In genomic region chr20:57444394-57445048, GRCh38 we compare ENCODE assay signal across 1 cellular context.
TF ChIP-seq lines count a peak whose summit lies in the region.

No MANE protein-coding gene starts in this region.

TF ChIP-seq in K562, 482 proteins besides CTCF, POLR2A, EP300 and RAD21 (continued from another document):
- TF ChIP-seq ATF3 (IDR thresholded peaks at IDR 0.05) (peak; percentile 48), ATF3 (CRISPR knock-in tag; conservative IDR thresholded peaks at IDR 0.05) (no peak), ZNF277 (CRISPR knock-in tag; IDR thresholded peaks at IDR 0.05; ENCODE audit: borderline replicate concordance) (no peak), ATF1 (CRISPR knock-in tag; IDR thresholded peaks at IDR 0.05) (no peak), ATF1 (tag; IDR thresholded peaks at IDR 0.05) (0 out of 2 replicates have a peak, but pooled peaks have one; percentile 27), GABPB2 (CRISPR knock-in tag; conservative IDR thresholded peaks at IDR 0.05) (no peak), POLR3A (IDR thresholded peaks at IDR 0.05; ENCODE audit: borderline replicate concordance, extremely low read depth, insufficient read depth, insufficient read length) (no peak), CHCHD3 (CRISPR knock-in tag; IDR thresholded peaks at IDR 0.05) (no peak), SIX5 (IDR thresholded peaks at IDR 0.05; ENCODE audit: borderline replicate concordance in 1 of 2, insufficient read depth in 1 of 2, low read depth in 1 of 2, low read length in 2 of 2) (no peak), PRPF4 (IDR thresholded peaks at IDR 0.05; ENCODE audit: insufficient read depth, low read depth, low read length, poor library complexity, severe bottlenecking) (no peak), ILK (tag; IDR thresholded peaks at IDR 0.05; ENCODE audit: borderline replicate concordance, low read depth) (no peak), PHTF2 (CRISPR knock-in tag; IDR thresholded peaks at IDR 0.05) (no peak), ZHX1 (conservative IDR thresholded peaks at IDR 0.05; ENCODE audit: low read length) (no peak), KAT8 (IDR thresholded peaks at IDR 0.05; ENCODE audit: low read depth) (no peak), ATF7 (IDR thresholded peaks at IDR 0.05) (peak; percentile 20; the same call in 1 of the 2 replicates), BMI1 (IDR thresholded peaks at IDR 0.05; ENCODE audit: low read length) (no peak), CLOCK (CRISPR knock-in tag; IDR thresholded peaks at IDR 0.05; ENCODE audit: borderline replicate concordance) (no peak), HDAC1 (IDR thresholded peaks at IDR 0.05) (no peak), RBM34 (IDR thresholded peaks at IDR 0.05; ENCODE audit: borderline replicate concordance, insufficient read depth, low read length) (no peak)
